ENCODE assay signal across 16 cellular contexts in genomic region chr2:95034221-95034620, GRCh38. TPM values are rescaled to one million over a fixed set of nuclear protein-coding genes. Genes with fewer than 3 reads are reported as not detected.
DNase-seq lines count a peak whose midpoint lies in the region; ATAC-seq, FAIRE-seq and TF ChIP-seq lines count a peak whose summit lies in the region.
"Had no signal": no experiment of that assay in that cellular context is flagged by ENCODE, and none has a peak within 500 bp of the region (broad histone marks: within the 10 kb centered on the region; RNA-seq: fewer than 3 reads in every experiment).

No MANE protein-coding gene starts in this region.

- H3K9me1 ChIP-seq in keratinocyte (ENCODE audit: control insufficient read depth, extremely low read depth, insufficient read depth, low read length), result no peaks in the 10 kb centered on the region

- no peaks in the 10 kb centered on the region for H3K27me3 Mint-ChIP-seq in T-helper 17 cell
- H3K27me3 Mint-ChIP-seq in stimulated activated memory B cell treated with anti-CD40 and anti-IgM and Interleukin-4, amounts not matched to agents 10 μg/mL and 1 μg/mL and 100 μg/mL, for 72 hours, result peaks cover 17% of the 10 kb centered on the region

- no peaks in the 10 kb centered on the region for H3K4me1 ChIP-seq in keratinocyte (ENCODE audit: control insufficient read depth, extremely low read depth, insufficient read depth, low read length)

- DNase-seq in activated CD4-positive, alpha-beta T cell treated with anti-CD3 and anti-CD28 coated beads for 48 hours, result peak; percentile 25
- no peak for DNase-seq in activated CD4-positive, alpha-beta T cell treated with anti-CD3 and anti-CD28 coated beads, Interleukin-2, amount 50 U/mL, for 48 hours
- peak; percentile 39 for DNase-seq in ELR (ENCODE audit: low read depth)
- DNase-seq in T-helper 17 cell, result no peak
- peak; percentile 58 for DNase-seq in keratinocyte (ENCODE audit: low read depth, low spot score)
- DNase-seq in germinal center (ENCODE audit: low spot score), result no peak
- DNase-seq: activated B cell treated with CpG ODN at 0.5 μM for 24 hours, GF-D8, IMR-90, NCI-H1105 had no signal

- ATAC-seq in T-helper 17 cell (no peak), HG03432 (IDR thresholded peaks at IDR 0.05; ENCODE audit: unreplicated experiment) (no peak)
- no peak for ATAC-seq in stimulated activated memory B cell treated with anti-CD40 and anti-IgM and Interleukin-4, amounts not matched to agents 10 μg/mL and 1 μg/mL and 100 μg/mL, for 72 hours
- ATAC-seq: stimulated activated effector memory CD8-positive, alpha-beta T cell treated with anti-CD3 and anti-CD28 coated beads, Interleukin-12 subunit alpha, Interleukin-12 subunit beta, amount 100 ng/mL, for 72 hours had no signal

- TF ChIP-seq CTCF in keratinocyte (optimal IDR thresholded peaks at IDR 0.05 in 1 of 3, IDR thresholded peaks at IDR 0.05 in 1 of 3, conservative IDR thresholded peaks at IDR 0.05 in 1 of 3; ENCODE audit: extremely low read depth in 1 of 3, insufficient read depth in 2 of 3, low read length in 3 of 3), result no peak

- H3K9ac ChIP-seq in keratinocyte (ENCODE audit: control insufficient read depth, extremely low read depth, insufficient read depth, low read length), result no peak overlapping the region

- dilution Hi-C loops in keratinocyte (cut with MboI; ENCODE audit: extremely low pct_ligation_motif_present, low sequenced_read_pairs), result no loop called here

- peaks cover 37% of the 10 kb centered on the region for H3K27me3 ChIP-seq in keratinocyte (ENCODE audit: control insufficient read depth, extremely low read depth, insufficient read depth, low read length)

- H3K9me3 Mint-ChIP-seq in stimulated activated memory B cell treated with anti-CD40 and anti-IgM and Interleukin-4, amounts not matched to agents 10 μg/mL and 1 μg/mL and 100 μg/mL, for 72 hours, result peaks cover 29% of the 10 kb centered on the region

- H3K27ac ChIP-seq in keratinocyte (ENCODE audit: control insufficient read depth, insufficient read depth, low read length), result no peak overlapping the region

- no peak overlapping the region for H3K4me3 Mint-ChIP-seq in T-helper 17 cell
- H3K4me3 Mint-ChIP-seq in stimulated activated memory B cell treated with anti-CD40 and anti-IgM and Interleukin-4, amounts not matched to agents 10 μg/mL and 1 μg/mL and 100 μg/mL, for 72 hours, result no peak overlapping the region
- H3K4me3 Mint-ChIP-seq: activated B cell treated with CpG ODN at 0.5 μM for 24 hours; activated T-helper 1 cell treated with anti-CD3 and anti-CD28 coated beads, Interleukin-12 subunit alpha, Interleukin-12 subunit beta, Interleukin-2, Interleukin-4 antibody, amounts not matched to agents 30 ng/mL and 10 ng/mL and 1 ng/mL, durations not matched to agents 14 hours and 24 hours and 36 hours; memory B cell; stimulated activated effector memory CD8-positive, alpha-beta T cell treated with anti-CD3 and anti-CD28 coated beads, Interleukin-12 subunit alpha, Interleukin-12 subunit beta, amount 100 ng/mL, for 72 hours had no signal

- no peak overlapping the region for H2AFZ ChIP-seq in keratinocyte (ENCODE audit: control insufficient read depth, low read length)

- H3K9me3 ChIP-seq in T-helper 17 cell (ENCODE audit: control insufficient read depth, low read length, poor library complexity, severe bottlenecking), result no peaks in the 10 kb centered on the region
- H3K9me3 ChIP-seq in keratinocyte (ENCODE audit: control insufficient read depth, low read depth, low read length), result peaks cover 9% of the 10 kb centered on the region

- no peaks in the 10 kb centered on the region for H3K79me2 ChIP-seq in keratinocyte (ENCODE audit: control insufficient read depth, insufficient read depth, low read length)

- H4K20me1 ChIP-seq in keratinocyte (ENCODE audit: control insufficient read depth, extremely low read depth, insufficient read depth, low read length), result no peaks in the 10 kb centered on the region

- FAIRE-seq in keratinocyte (lab: Jason Lieb, UNC), result peak; percentile 39

- H3K4me2 ChIP-seq in keratinocyte (ENCODE audit: control insufficient read depth, extremely low read depth, insufficient read depth, low read depth, low read length), result no peak overlapping the region

- peak overlapping the region; percentile 93 for H3K27ac Mint-ChIP-seq in T-helper 17 cell
- H3K27ac Mint-ChIP-seq in stimulated activated memory B cell treated with anti-CD40 and anti-IgM and Interleukin-4, amounts not matched to agents 10 μg/mL and 1 μg/mL and 100 μg/mL, for 72 hours, result no peak overlapping the region
- H3K27ac Mint-ChIP-seq: activated B cell treated with CpG ODN at 0.5 μM for 24 hours; activated T-helper 1 cell treated with anti-CD3 and anti-CD28 coated beads, Interleukin-12 subunit alpha, Interleukin-12 subunit beta, Interleukin-2, Interleukin-4 antibody, amounts not matched to agents 30 ng/mL and 10 ng/mL and 1 ng/mL, durations not matched to agents 14 hours and 24 hours and 36 hours; memory B cell; stimulated activated effector memory CD8-positive, alpha-beta T cell treated with anti-CD3 and anti-CD28 coated beads, Interleukin-12 subunit alpha, Interleukin-12 subunit beta, amount 100 ng/mL, for 72 hours had no signal

- H3K4me3 ChIP-seq in keratinocyte (ENCODE audit: control insufficient read depth in 2 of 3, extremely low read depth in 1 of 3, insufficient read depth in 2 of 3, low read depth in 1 of 3, low read length in 3 of 3), result no peak overlapping the region

- peaks cover 3% of the 10 kb centered on the region for H3K36me3 Mint-ChIP-seq in T-helper 17 cell (ENCODE audit: low read depth)
- no peaks in the 10 kb centered on the region for H3K36me3 Mint-ChIP-seq in stimulated activated memory B cell treated with anti-CD40 and anti-IgM and Interleukin-4, amounts not matched to agents 10 μg/mL and 1 μg/mL and 100 μg/mL, for 72 hours
- H3K36me3 Mint-ChIP-seq: stimulated activated effector memory CD8-positive, alpha-beta T cell treated with anti-CD3 and anti-CD28 coated beads, Interleukin-12 subunit alpha, Interleukin-12 subunit beta, amount 100 ng/mL, for 72 hours had no signal

- H3K4me1 Mint-ChIP-seq in T-helper 17 cell, result peaks cover 42% of the 10 kb centered on the region
- H3K4me1 Mint-ChIP-seq in stimulated activated memory B cell treated with anti-CD40 and anti-IgM and Interleukin-4, amounts not matched to agents 10 μg/mL and 1 μg/mL and 100 μg/mL, for 72 hours, result no peaks in the 10 kb centered on the region
- H3K4me1 Mint-ChIP-seq: activated B cell treated with CpG ODN at 0.5 μM for 24 hours had no signal

- no peaks in the 10 kb centered on the region for H3K36me3 ChIP-seq in keratinocyte (ENCODE audit: control insufficient read depth in 2 of 2, extremely low read depth in 1 of 2, insufficient read depth in 2 of 2, low read length in 2 of 2)

RNA-seq across cellular contexts. Expression of gene MAL, which starts 8.7 kb away (rescaled TPM):
- 100 to 1,000 TPM; 127 to 159 TPM for total RNA-seq in T-helper 17 cell
- polyA plus RNA-seq in keratinocyte, result not detected in 3 replicates
- not detected for polyA plus RNA-seq in keratinocyte (2011; ENCODE audit: low read depth)
- not detected in 2 replicates for polyA plus RNA-seq in keratinocyte (2011; cell fraction: cytosol; rRNA removed)
- not detected in 2 replicates for polyA plus RNA-seq in keratinocyte (2011; cell fraction: nucleus; rRNA removed)
- polyA plus RNA-seq in keratinocyte (2012; ENCODE audit: low replicate concordance), result not detected in 2 replicates
- polyA minus RNA-seq in keratinocyte, result not detected in 3 replicates
- not detected for polyA minus RNA-seq in keratinocyte (2011; cell fraction: cytosol; rRNA and poly(A)+ RNA removed)
- not detected in 2 replicates for polyA minus RNA-seq in keratinocyte (2011; cell fraction: nucleus; rRNA and poly(A)+ RNA removed)
- total RNA-seq: A673, activated B cell treated with CpG ODN at 0.5 μM for 24 hours, IMR-90 had no signal
- polyA plus RNA-seq: IMR-90 had no signal

Comparison
In these comparisons a context has a peak if more than half of its experiments do, and no peak if none do; other contexts are left out.
1. DNase-seq: peak in activated CD4-positive, alpha-beta T cell treated with anti-CD3 and anti-CD28 coated beads for 48 hours (single experiment), ELR (single experiment) and keratinocyte (single experiment); none in activated CD4-positive, alpha-beta T cell treated with anti-CD3 and anti-CD28 coated beads, Interleukin-2, amount 50 U/mL, for 48 hours (0 of 2), T-helper 17 cell (0 of 3) and germinal center (single experiment).